8 cellular contexts compared by ENCODE assay signal in genomic region chr6:35258858-35259193, GRCh38.
A peak's percentile ranks its signal among the peaks of the same experiment; 100 is the strongest.
DNase-seq lines count a peak whose midpoint lies in the region; ATAC-seq lines count a peak whose summit lies in the region.

No MANE protein-coding gene starts in this region.

- no peaks in the 10 kb centered on the region for H3K9me3 ChIP-seq in iPS-18c (ENCODE audit: control insufficient read depth, insufficient read depth, low read length)

- peak; percentile 9 for ATAC-seq in GM21786 (IDR thresholded peaks at IDR 0.05; ENCODE audit: unreplicated experiment)
- ATAC-seq in HG03565 (IDR thresholded peaks at IDR 0.05; ENCODE audit: unreplicated experiment) = no peak

- peak overlapping the region; percentile 71 for H3K4me3 ChIP-seq in iPS-18c (ENCODE audit: insufficient read depth, low read depth, low read length)

- DNase-seq in GM04503 (ENCODE audit: low read depth) (peak; percentile 18), NCI-H2171 (lab: John Stamatoyannopoulos, UW) (peak; percentile 56), amniotic stem cell (lab: John Stamatoyannopoulos, UW) (peak; percentile 40), NCI-H2196 treated with DMSO at 0.1 percent for 48 hours (lab: John Stamatoyannopoulos, UW; ENCODE audit: unreplicated experiment) (no peak)
- DNase-seq in stimulated activated CD4-positive, alpha-beta T cell treated with anti-CD3 and anti-CD28 coated beads, Interleukin-15, amount 100 ng/mL, for 24 hours = peak; percentile 61
